Comparison of ENCODE assay signal across 30 cellular contexts in genomic region chr7:138705122-138705521, GRCh38. TPM values are rescaled to one million over a fixed set of nuclear protein-coding genes. Genes with fewer than 3 reads are reported as not detected.
DNase-seq lines count a peak whose midpoint lies in the region; ATAC-seq and FAIRE-seq lines count a peak whose summit lies in the region.
"Had no signal": no experiment of that assay in that cellular context is flagged by ENCODE, and none has a peak within 500 bp of the region (broad histone marks: within the 10 kb centered on the region; RNA-seq: fewer than 3 reads in every experiment).

No MANE protein-coding gene starts in this region.

- DNase-seq in CD1c-positive myeloid dendritic cell (ENCODE audit: extremely low spot score) (peak; percentile 16), H4 (ENCODE audit: low spot score) (peak; percentile 80), RCC 7860 (ENCODE audit: low spot score) (peak; percentile 50), kidney glomerular epithelial cell (lab: John Stamatoyannopoulos, UW) (peak; percentile 13), GOT3 (lab: John Stamatoyannopoulos, UW) (no peak), NCI-H446 treated with DMSO at 0.1 percent for 48 hours (lab: John Stamatoyannopoulos, UW) (no peak)
- DNase-seq in activated CD4-positive, CD25-positive, alpha-beta regulatory T cell (lab: John Stamatoyannopoulos, UW), result no peak
- DNase-seq: activated CD8-positive, alpha-beta T cell treated with anti-CD3 and anti-CD28 coated beads, Interleukin-2, amount 10 ng/mL, durations not matched to agents 7 days and 5 days; BE2C; DMS 273 treated with DMSO at 0.1 percent for 48 hours; esophagus squamous epithelium; foreskin keratinocyte; heart left ventricle; midbrain; naive B cell; NCI-H1105; NCI-H1930; nucleus accumbens; stimulated activated CD4-positive, alpha-beta T cell treated with anti-CD3 and anti-CD28 coated beads, Interleukin-4, amount 100 ng/mL, for 4 hours; tibial artery had no signal

- ATAC-seq in GM18861 (IDR thresholded peaks at IDR 0.05; ENCODE audit: unreplicated experiment), result no peak
- ATAC-seq: activated CD8-positive, alpha-beta T cell treated with anti-CD3 and anti-CD28 coated beads, Interleukin-2, amount 10 ng/mL, durations not matched to agents 7 days and 5 days; activated naive CD4-positive, alpha-beta T cell treated with anti-CD3 and anti-CD28 coated beads, Interleukin-2, amount 50 U/mL, for 72 hours; foreskin keratinocyte; heart left ventricle had no signal

- FAIRE-seq in RCC 7860 (lab: Jason Lieb, UNC), result no peak
- FAIRE-seq: endometrium, GM12891, H54, keratinocyte had no signal

RNA-seq across cellular contexts. Expression of gene SVOPL, which starts 4.0 kb away (rescaled TPM):
- total RNA-seq in H4 (2014; rRNA removed; shearing (Covaris generic)), result not detected in 2 replicates
- total RNA-seq: activated naive CD4-positive, alpha-beta T cell treated with anti-CD3 and anti-CD28 coated beads, Interleukin-2, amount 50 U/mL, for 72 hours; activated T-helper 2 cell treated with anti-CD3 and anti-CD28 coated beads, Interferon-gamma antibody, Interleukin-2, Interleukin-4, amounts not matched to agents 10 μg/mL and 5 μg/mL and 100 μg/mL, durations not matched to agents 14 hours and 24 hours and 36 hours; chondrocyte; foreskin keratinocyte; LHCN-M2; NCI-H460 had no signal

Comparison
In these comparisons a context has a peak if more than half of its experiments do, and no peak if none do; other contexts are left out.
1. DNase-seq: peak in CD1c-positive myeloid dendritic cell (single experiment), H4 (single experiment), RCC 7860 (single experiment) and kidney glomerular epithelial cell (single experiment); none in activated CD4-positive, CD25-positive, alpha-beta regulatory T cell (0 of 4), GOT3 (single experiment) and NCI-H446 treated with DMSO at 0.1 percent for 48 hours (single experiment).